In genomic region chr1:89971600-89971999, GRCh38 we compare ENCODE assay signal across 12 cellular contexts. TPM values are rescaled to one million over a fixed set of nuclear protein-coding genes. Genes with fewer than 3 reads are reported as not detected.
DNase-seq lines count a peak whose midpoint lies in the region; ATAC-seq and TF ChIP-seq lines count a peak whose summit lies in the region.
"Had no signal": no experiment of that assay in that cellular context is flagged by ENCODE, and none has a peak within 500 bp of the region (broad histone marks: within the 10 kb centered on the region; RNA-seq: fewer than 3 reads in every experiment).

No MANE protein-coding gene starts in this region.

- no peak overlapping the region for H3K4me3 Mint-ChIP-seq in activated T-helper 17 cell treated with anti-CD3 and anti-CD28 coated beads, Interleukin-2, amount 50 U/mL, for 72 hours
- H3K4me3 Mint-ChIP-seq in CD8-positive, alpha-beta T cell, result no peak overlapping the region
- no peak overlapping the region for H3K4me3 Mint-ChIP-seq in activated CD4-positive, alpha-beta T cell treated with anti-CD3 and anti-CD28 coated beads, Interleukin-2, amount 10 ng/mL, durations not matched to agents 24 days and 14 days

- no peaks in the 10 kb centered on the region for H3K9me3 Mint-ChIP-seq in activated T-helper 17 cell treated with anti-CD3 and anti-CD28 coated beads, Interleukin-2, amount 50 U/mL, for 72 hours
- no peaks in the 10 kb centered on the region for H3K9me3 Mint-ChIP-seq in CD8-positive, alpha-beta T cell
- H3K9me3 Mint-ChIP-seq in activated CD4-positive, alpha-beta T cell treated with anti-CD3 and anti-CD28 coated beads, Interleukin-2, amount 10 ng/mL, durations not matched to agents 24 days and 14 days, result no peaks in the 10 kb centered on the region

- H3K27me3 ChIP-seq in CD8-positive, alpha-beta T cell (ENCODE audit: insufficient read depth, low read length), result no peaks in the 10 kb centered on the region
- H3K27me3 ChIP-seq: adrenal gland, uterus had no signal

- no peaks in the 10 kb centered on the region for H3K27me3 Mint-ChIP-seq in activated T-helper 17 cell treated with anti-CD3 and anti-CD28 coated beads, Interleukin-2, amount 50 U/mL, for 72 hours
- no peaks in the 10 kb centered on the region for H3K27me3 Mint-ChIP-seq in CD8-positive, alpha-beta T cell (ENCODE audit: low read depth)
- peaks cover 6% of the 10 kb centered on the region for H3K27me3 Mint-ChIP-seq in activated CD4-positive, alpha-beta T cell treated with anti-CD3 and anti-CD28 coated beads, Interleukin-2, amount 10 ng/mL, durations not matched to agents 24 days and 14 days

- no peaks in the 10 kb centered on the region for H3K4me1 Mint-ChIP-seq in activated T-helper 17 cell treated with anti-CD3 and anti-CD28 coated beads, Interleukin-2, amount 50 U/mL, for 72 hours
- H3K4me1 Mint-ChIP-seq in CD8-positive, alpha-beta T cell (ENCODE audit: low read depth), result peaks cover 2% of the 10 kb centered on the region
- H3K4me1 Mint-ChIP-seq in activated CD4-positive, alpha-beta T cell treated with anti-CD3 and anti-CD28 coated beads, Interleukin-2, amount 10 ng/mL, durations not matched to agents 24 days and 14 days, result peaks cover 11% of the 10 kb centered on the region

- no peaks in the 10 kb centered on the region for H3K36me3 Mint-ChIP-seq in activated T-helper 17 cell treated with anti-CD3 and anti-CD28 coated beads, Interleukin-2, amount 50 U/mL, for 72 hours (ENCODE audit: low read depth)
- H3K36me3 Mint-ChIP-seq in CD8-positive, alpha-beta T cell, result no peaks in the 10 kb centered on the region
- H3K36me3 Mint-ChIP-seq in activated CD4-positive, alpha-beta T cell treated with anti-CD3 and anti-CD28 coated beads, Interleukin-2, amount 10 ng/mL, durations not matched to agents 24 days and 14 days (ENCODE audit: low read depth), result no peaks in the 10 kb centered on the region

- no peak for TF ChIP-seq CTCF in CD8-positive, alpha-beta T cell (IDR thresholded peaks at IDR 0.05)

- H3K4me3 ChIP-seq in CD8-positive, alpha-beta T cell (ENCODE audit: low read depth, low read length), result no peak overlapping the region
- H3K4me3 ChIP-seq: adrenal gland, skin epidermis, uterus had no signal

- H3K27ac ChIP-seq in CD8-positive, alpha-beta T cell (ENCODE audit: low read depth, low read length), result no peak overlapping the region
- H3K27ac ChIP-seq: adrenal gland had no signal

- no peaks in the 10 kb centered on the region for H3K9me3 ChIP-seq in CD8-positive, alpha-beta T cell (ENCODE audit: low read length)
- H3K9me3 ChIP-seq: adrenal gland, uterus had no signal

- H3K4me1 ChIP-seq in CD8-positive, alpha-beta T cell (ENCODE audit: insufficient read depth, low read length), result no peaks in the 10 kb centered on the region
- H3K4me1 ChIP-seq: uterus had no signal

- peak; percentile 40 for DNase-seq in ELR (ENCODE audit: low read depth)
- DNase-seq in UCSD-AML1 (lab: John Stamatoyannopoulos, UW; ENCODE audit: unreplicated experiment), result no peak
- DNase-seq in HCEC 1CT, result no peak
- no peak for DNase-seq in CD8-positive, alpha-beta T cell
- no peak for DNase-seq in activated CD4-positive, alpha-beta T cell treated with anti-CD3 and anti-CD28 coated beads, Interleukin-2, amount 10 ng/mL, durations not matched to agents 24 days and 14 days
- DNase-seq: adrenal gland, DMS79 treated with DMSO at 0.1 percent for 48 hours, uterus had no signal

- POLR2A ChIA-PET in CD8-positive, alpha-beta T cell (lab: Charles Lee), result interaction anchor here (1.0 kb wide), 1 partner anchor 100 kb away, joined by 3 read pairs; no protein-coding TSS in a partner anchor

- CTCF ChIA-PET in CD8-positive, alpha-beta T cell (lab: Charles Lee), result interaction anchor here (2.4 kb wide), 1 partner anchor 167 kb away, joined by 6 read pairs; no protein-coding TSS in a partner anchor

- no peaks in the 10 kb centered on the region for H3K36me3 ChIP-seq in CD8-positive, alpha-beta T cell (ENCODE audit: insufficient read depth, low read length)
- H3K36me3 ChIP-seq: adrenal gland, uterus had no signal

- intact Hi-C loops in CD8-positive, alpha-beta T cell (cut with DNase I, micrococcal nuclease), result no loop called here
- intact Hi-C loops in activated CD4-positive, alpha-beta T cell treated with anti-CD3 and anti-CD28 coated beads, Interleukin-2, amount 10 ng/mL, durations not matched to agents 24 days and 14 days (cut with micrococcal nuclease), result no loop called here

- H3K27ac Mint-ChIP-seq in activated T-helper 17 cell treated with anti-CD3 and anti-CD28 coated beads, Interleukin-2, amount 50 U/mL, for 72 hours, result no peak overlapping the region
- H3K27ac Mint-ChIP-seq in CD8-positive, alpha-beta T cell, result no peak overlapping the region
- no peak overlapping the region for H3K27ac Mint-ChIP-seq in activated CD4-positive, alpha-beta T cell treated with anti-CD3 and anti-CD28 coated beads, Interleukin-2, amount 10 ng/mL, durations not matched to agents 24 days and 14 days

- ATAC-seq in GM19372 (IDR thresholded peaks at IDR 0.05; ENCODE audit: low read depth, unreplicated experiment), result peak; percentile 72
- ATAC-seq in HG02852 (IDR thresholded peaks at IDR 0.05; ENCODE audit: unreplicated experiment), result peak; percentile 80
- ATAC-seq in activated T-helper 17 cell treated with anti-CD3 and anti-CD28 coated beads, Interleukin-2, amount 50 U/mL, for 72 hours (replicated peaks), result peak; percentile 45
- ATAC-seq in CD8-positive, alpha-beta T cell, result no peak

RNA-seq across cellular contexts. Expression of gene ZNF326, which starts 23.3 kb away (rescaled TPM):
- total RNA-seq in activated T-helper 17 cell treated with anti-CD3 and anti-CD28 coated beads, Interleukin-2, amount 50 U/mL, for 72 hours, result 10 to 100 TPM; 18.4 to 20.9 TPM
- 10 to 100 TPM; 55.5 to 59.1 TPM for total RNA-seq in CD8-positive, alpha-beta T cell
- total RNA-seq in activated CD4-positive, alpha-beta T cell treated with anti-CD3 and anti-CD28 coated beads, Interleukin-2, amount 10 ng/mL, durations not matched to agents 24 days and 14 days, result 36.8 and 38.1 TPM in 2 replicates
